ENCODE assay signal across 14 cellular contexts in genomic region chr11:76030286-76030685, GRCh38.
DNase-seq lines count a peak whose midpoint lies in the region; ATAC-seq and TF ChIP-seq lines count a peak whose summit lies in the region.
"Had no signal": no experiment of that assay in that cellular context is flagged by ENCODE, and none has a peak within 500 bp of the region (broad histone marks: within the 10 kb centered on the region; RNA-seq: fewer than 3 reads in every experiment).

No MANE protein-coding gene starts in this region.

- intact Hi-C loops in left lung (cut with DNase I): no loop called here

- no peaks in the 10 kb centered on the region for H3K27me3 ChIP-seq in ACC112 (ENCODE audit: insufficient read depth, low read length)
- no peaks in the 10 kb centered on the region for H3K27me3 ChIP-seq in left lung
- H3K27me3 ChIP-seq: heart left ventricle, pancreas had no signal

- no peak overlapping the region for H2AFZ ChIP-seq in ACC112 (ENCODE audit: low read length, unreplicated experiment)

- peak overlapping the region; percentile 50 for H3K4me3 ChIP-seq in ACC112 (ENCODE audit: low read depth, low read length)
- no peak overlapping the region for H3K4me3 ChIP-seq in cardiac fibroblast (replicated peaks in 1 of 2; ENCODE audit: low read depth in 2 of 2, low read length in 2 of 2)
- no peak overlapping the region for H3K4me3 ChIP-seq in left lung
- H3K4me3 ChIP-seq: heart left ventricle, pancreas had no signal

- H3K27ac ChIP-seq in ACC112 (ENCODE audit: low read depth, low read length): peak overlapping the region; percentile 93
- no peak overlapping the region for H3K27ac ChIP-seq in left lung
- H3K27ac ChIP-seq: heart left ventricle, pancreas had no signal

- H3K79me2 ChIP-seq in ACC112 (ENCODE audit: control insufficient read depth, insufficient read depth, low read length, unreplicated experiment): peaks cover 5% of the 10 kb centered on the region

- no peaks in the 10 kb centered on the region for H3K9me3 ChIP-seq in left lung
- H3K9me3 ChIP-seq: pancreas had no signal

- H3K36me3 ChIP-seq in ACC112 (ENCODE audit: insufficient read depth, low read length) (peaks cover 13% of the 10 kb centered on the region; the same call in 1 of the 2 replicates), left lung (no peaks in the 10 kb centered on the region)
- H3K36me3 ChIP-seq: heart left ventricle, pancreas had no signal

- ATAC-seq in left lung (peak; percentile 87), GM18502 (IDR thresholded peaks at IDR 0.05; ENCODE audit: poor library complexity, unreplicated experiment) (no peak), HG02571 (IDR thresholded peaks at IDR 0.05; ENCODE audit: unreplicated experiment) (no peak), GM19395 (IDR thresholded peaks at IDR 0.05; ENCODE audit: unreplicated experiment) (no peak), HG02973 (IDR thresholded peaks at IDR 0.05; ENCODE audit: unreplicated experiment) (no peak)
- ATAC-seq: pancreas had no signal

- peak; percentile 35 for DNase-seq in M059J (ENCODE audit: low read depth)
- peak; percentile 34 to 94 for DNase-seq in cardiac fibroblast (ENCODE audit: low read depth in 2 of 2)
- no peak for DNase-seq in left lung
- DNase-seq: activated CD4-positive, alpha-beta T cell treated with anti-CD3 and anti-CD28 coated beads, Interleukin-2, amount 50 U/mL, for 1 hour; activated T-cell treated with anti-CD3 and anti-CD28 coated beads for 4 hours; heart left ventricle; NCI-H1694; NCI-H446 treated with DMSO at 0.1 percent for 48 hours; pancreas had no signal

- H3K4me1 ChIP-seq in ACC112 (ENCODE audit: control insufficient read depth, insufficient read depth, low read length, unreplicated experiment): peaks cover 42% of the 10 kb centered on the region
- H3K4me1 ChIP-seq in left lung: peaks cover 0 to 3% of the 10 kb centered on the region in 2 donors

- TF ChIP-seq CTCF in cardiac fibroblast (IDR thresholded peaks at IDR 0.05; ENCODE audit: low read depth, low read length): no peak
- TF ChIP-seq CTCF in left lung (IDR thresholded peaks at IDR 0.05): no peak

Comparison
In these comparisons a context has a peak if more than half of its experiments do, and no peak if none do; other contexts are left out.
1. DNase-seq: peak in M059J (single experiment) and cardiac fibroblast (2 of 2); none in left lung (0 of 2).